1 cellular context compared by ENCODE assay signal in the genomic region with DNA sequence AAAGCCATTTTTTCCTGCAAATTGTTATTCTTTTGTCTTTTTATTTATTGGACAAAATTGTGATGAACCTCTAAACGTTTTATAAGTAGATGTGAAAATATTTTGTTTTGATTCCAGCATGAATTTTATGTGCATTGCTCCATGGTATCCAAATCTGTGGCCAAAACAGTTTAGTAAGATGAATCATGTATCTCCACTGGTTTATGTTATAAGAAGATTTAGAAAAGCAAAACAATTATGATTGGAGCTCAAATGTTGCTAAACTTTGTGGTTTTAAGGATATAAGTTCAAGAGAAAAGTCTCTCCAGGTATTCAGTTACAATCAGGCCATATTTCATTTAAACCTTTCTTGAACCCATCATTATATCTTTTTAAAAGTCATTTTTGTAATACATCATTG.
TF ChIP-seq lines count a peak whose summit lies in the region.

No MANE protein-coding gene starts in this region.

TF ChIP-seq in GM23338, 12 proteins besides CTCF, POLR2A, EP300 and RAD21 (continued from another document):
- TF ChIP-seq NANOG (IDR thresholded peaks at IDR 0.05; ENCODE audit: borderline replicate concordance), result no peak
- TF ChIP-seq JUNB (IDR thresholded peaks at IDR 0.05; ENCODE audit: unreplicated experiment), result no peak
- TF ChIP-seq, protein P1, sequence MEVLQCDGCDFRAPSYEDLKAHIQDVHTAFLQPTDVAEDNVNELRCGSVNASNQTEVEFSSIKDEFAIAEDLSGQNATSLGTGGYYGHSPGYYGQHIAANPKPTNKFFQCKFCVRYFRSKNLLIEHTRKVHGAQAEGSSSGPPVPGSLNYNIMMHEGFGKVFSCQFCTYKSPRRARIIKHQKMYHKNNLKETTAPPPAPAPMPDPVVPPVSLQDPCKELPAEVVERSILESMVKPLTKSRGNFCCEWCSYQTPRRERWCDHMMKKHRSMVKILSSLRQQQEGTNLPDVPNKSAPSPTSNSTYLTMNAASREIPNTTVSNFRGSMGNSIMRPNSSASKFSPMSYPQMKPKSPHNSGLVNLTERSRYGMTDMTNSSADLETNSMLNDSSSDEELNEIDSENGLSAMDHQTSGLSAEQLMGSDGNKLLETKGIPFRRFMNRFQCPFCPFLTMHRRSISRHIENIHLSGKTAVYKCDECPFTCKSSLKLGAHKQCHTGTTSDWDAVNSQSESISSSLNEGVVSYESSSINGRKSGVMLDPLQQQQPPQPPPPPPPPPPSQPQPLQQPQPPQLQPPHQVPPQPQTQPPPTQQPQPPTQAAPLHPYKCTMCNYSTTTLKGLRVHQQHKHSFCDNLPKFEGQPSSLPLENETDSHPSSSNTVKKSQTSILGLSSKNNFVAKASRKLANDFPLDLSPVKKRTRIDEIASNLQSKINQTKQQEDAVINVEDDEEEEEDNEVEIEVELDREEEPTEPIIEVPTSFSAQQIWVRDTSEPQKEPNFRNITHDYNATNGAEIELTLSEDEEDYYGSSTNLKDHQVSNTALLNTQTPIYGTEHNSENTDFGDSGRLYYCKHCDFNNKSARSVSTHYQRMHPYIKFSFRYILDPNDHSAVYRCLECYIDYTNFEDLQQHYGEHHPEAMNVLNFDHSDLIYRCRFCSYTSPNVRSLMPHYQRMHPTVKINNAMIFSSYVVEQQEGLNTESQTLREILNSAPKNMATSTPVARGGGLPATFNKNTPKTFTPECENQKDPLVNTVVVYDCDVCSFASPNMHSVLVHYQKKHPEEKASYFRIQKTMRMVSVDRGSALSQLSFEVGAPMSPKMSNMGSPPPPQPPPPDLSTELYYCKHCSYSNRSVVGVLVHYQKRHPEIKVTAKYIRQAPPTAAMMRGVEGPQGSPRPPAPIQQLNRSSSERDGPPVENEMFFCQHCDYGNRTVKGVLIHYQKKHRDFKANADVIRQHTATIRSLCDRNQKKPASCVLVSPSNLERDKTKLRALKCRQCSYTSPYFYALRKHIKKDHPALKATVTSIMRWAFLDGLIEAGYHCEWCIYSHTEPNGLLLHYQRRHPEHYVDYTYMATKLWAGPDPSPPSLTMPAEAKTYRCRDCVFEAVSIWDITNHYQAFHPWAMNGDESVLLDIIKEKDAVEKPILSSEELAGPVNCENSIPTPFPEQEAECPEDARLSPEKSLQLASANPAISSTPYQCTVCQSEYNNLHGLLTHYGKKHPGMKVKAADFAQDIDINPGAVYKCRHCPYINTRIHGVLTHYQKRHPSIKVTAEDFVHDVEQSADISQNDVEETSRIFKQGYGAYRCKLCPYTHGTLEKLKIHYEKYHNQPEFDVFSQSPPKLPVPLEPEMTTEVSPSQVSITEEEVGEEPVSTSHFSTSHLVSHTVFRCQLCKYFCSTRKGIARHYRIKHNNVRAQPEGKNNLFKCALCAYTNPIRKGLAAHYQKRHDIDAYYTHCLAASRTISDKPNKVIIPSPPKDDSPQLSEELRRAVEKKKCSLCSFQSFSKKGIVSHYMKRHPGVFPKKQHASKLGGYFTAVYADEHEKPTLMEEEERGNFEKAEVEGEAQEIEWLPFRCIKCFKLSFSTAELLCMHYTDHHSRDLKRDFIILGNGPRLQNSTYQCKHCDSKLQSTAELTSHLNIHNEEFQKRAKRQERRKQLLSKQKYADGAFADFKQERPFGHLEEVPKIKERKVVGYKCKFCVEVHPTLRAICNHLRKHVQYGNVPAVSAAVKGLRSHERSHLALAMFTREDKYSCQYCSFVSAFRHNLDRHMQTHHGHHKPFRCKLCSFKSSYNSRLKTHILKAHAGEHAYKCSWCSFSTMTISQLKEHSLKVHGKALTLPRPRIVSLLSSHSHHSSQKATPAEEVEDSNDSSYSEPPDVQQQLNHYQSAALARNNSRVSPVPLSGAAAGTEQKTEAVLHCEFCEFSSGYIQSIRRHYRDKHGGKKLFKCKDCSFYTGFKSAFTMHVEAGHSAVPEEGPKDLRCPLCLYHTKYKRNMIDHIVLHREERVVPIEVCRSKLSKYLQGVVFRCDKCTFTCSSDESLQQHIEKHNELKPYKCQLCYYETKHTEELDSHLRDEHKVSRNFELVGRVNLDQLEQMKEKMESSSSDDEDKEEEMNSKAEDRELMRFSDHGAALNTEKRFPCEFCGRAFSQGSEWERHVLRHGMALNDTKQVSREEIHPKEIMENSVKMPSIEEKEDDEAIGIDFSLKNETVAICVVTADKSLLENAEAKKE (CRISPR knock-in tag; IDR thresholded peaks at IDR 0.05), result no peak
- TF ChIP-seq ZNF331 (CRISPR knock-in tag; IDR thresholded peaks at IDR 0.05; ENCODE audit: low read depth), result no peak
- TF ChIP-seq EZH2 (IDR thresholded peaks at IDR 0.05; ENCODE audit: low read depth, unreplicated experiment), result no peak
- TF ChIP-seq, protein P2, sequence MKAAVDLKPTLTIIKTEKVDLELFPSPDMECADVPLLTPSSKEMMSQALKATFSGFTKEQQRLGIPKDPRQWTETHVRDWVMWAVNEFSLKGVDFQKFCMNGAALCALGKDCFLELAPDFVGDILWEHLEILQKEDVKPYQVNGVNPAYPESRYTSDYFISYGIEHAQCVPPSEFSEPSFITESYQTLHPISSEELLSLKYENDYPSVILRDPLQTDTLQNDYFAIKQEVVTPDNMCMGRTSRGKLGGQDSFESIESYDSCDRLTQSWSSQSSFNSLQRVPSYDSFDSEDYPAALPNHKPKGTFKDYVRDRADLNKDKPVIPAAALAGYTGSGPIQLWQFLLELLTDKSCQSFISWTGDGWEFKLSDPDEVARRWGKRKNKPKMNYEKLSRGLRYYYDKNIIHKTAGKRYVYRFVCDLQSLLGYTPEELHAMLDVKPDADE (IDR thresholded peaks at IDR 0.05), result no peak
- no peak for TF ChIP-seq CREB1 (CRISPR knock-in tag; IDR thresholded peaks at IDR 0.05; ENCODE audit: low read depth)
- no peak for TF ChIP-seq POLR2AphosphoS5 (IDR thresholded peaks at IDR 0.05; ENCODE audit: low read depth)
- TF ChIP-seq, protein P3, sequence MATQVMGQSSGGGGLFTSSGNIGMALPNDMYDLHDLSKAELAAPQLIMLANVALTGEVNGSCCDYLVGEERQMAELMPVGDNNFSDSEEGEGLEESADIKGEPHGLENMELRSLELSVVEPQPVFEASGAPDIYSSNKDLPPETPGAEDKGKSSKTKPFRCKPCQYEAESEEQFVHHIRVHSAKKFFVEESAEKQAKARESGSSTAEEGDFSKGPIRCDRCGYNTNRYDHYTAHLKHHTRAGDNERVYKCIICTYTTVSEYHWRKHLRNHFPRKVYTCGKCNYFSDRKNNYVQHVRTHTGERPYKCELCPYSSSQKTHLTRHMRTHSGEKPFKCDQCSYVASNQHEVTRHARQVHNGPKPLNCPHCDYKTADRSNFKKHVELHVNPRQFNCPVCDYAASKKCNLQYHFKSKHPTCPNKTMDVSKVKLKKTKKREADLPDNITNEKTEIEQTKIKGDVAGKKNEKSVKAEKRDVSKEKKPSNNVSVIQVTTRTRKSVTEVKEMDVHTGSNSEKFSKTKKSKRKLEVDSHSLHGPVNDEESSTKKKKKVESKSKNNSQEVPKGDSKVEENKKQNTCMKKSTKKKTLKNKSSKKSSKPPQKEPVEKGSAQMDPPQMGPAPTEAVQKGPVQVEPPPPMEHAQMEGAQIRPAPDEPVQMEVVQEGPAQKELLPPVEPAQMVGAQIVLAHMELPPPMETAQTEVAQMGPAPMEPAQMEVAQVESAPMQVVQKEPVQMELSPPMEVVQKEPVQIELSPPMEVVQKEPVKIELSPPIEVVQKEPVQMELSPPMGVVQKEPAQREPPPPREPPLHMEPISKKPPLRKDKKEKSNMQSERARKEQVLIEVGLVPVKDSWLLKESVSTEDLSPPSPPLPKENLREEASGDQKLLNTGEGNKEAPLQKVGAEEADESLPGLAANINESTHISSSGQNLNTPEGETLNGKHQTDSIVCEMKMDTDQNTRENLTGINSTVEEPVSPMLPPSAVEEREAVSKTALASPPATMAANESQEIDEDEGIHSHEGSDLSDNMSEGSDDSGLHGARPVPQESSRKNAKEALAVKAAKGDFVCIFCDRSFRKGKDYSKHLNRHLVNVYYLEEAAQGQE (IDR thresholded peaks at IDR 0.05; ENCODE audit: unreplicated experiment), result no peak
- TF ChIP-seq STAT1 (IDR thresholded peaks at IDR 0.05; ENCODE audit: unreplicated experiment), result no peak
- no peak for TF ChIP-seq ZNF114 (CRISPR knock-in tag; IDR thresholded peaks at IDR 0.05)
